In the genomic region with DNA sequence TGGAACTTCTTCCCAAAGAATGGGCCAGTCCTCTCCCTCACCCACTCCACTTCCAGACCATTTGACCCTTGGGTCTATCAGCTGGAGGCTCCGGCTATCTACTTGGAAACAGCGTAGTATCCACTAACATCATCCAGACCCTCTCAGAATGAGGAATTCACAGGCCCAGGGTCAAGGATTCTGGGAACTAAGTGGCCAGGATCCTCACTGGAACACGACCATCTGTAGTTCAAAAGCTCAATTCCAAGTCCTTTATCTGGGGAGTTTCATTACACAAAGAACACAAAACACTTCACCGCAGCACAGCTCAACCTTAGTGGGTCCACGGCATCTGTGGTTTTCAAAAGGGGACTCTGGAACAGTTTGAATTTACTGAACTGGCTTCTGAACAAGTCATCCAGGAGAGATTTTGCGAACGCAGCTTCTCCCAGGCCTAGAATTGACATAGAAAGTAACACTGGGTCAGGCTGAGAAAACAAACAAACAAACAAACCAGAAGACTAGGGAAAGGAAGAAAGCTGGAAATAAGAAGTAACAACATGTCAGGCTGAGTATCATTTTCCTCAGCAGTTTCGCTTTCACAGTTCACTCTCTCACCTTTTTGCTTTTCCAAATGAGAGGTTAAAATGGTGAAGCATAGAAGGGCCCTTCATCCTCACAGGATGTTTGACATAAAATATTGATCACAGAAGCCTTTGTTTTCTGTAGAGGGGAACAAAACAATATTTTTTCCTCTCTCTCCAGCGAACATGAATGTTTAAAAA, we compare ENCODE assay signal across 1 cellular context.
TF ChIP-seq lines count a peak whose summit lies in the region.

No MANE protein-coding gene starts in this region.

TF ChIP-seq in HepG2, 621 proteins besides CTCF, POLR2A, EP300 and RAD21:
- TF ChIP-seq GATAD2A (CRISPR knock-in tag; IDR thresholded peaks at IDR 0.05), result peak; percentile 26; the same call in 1 of the 2 replicates
- TF ChIP-seq, protein P1, sequence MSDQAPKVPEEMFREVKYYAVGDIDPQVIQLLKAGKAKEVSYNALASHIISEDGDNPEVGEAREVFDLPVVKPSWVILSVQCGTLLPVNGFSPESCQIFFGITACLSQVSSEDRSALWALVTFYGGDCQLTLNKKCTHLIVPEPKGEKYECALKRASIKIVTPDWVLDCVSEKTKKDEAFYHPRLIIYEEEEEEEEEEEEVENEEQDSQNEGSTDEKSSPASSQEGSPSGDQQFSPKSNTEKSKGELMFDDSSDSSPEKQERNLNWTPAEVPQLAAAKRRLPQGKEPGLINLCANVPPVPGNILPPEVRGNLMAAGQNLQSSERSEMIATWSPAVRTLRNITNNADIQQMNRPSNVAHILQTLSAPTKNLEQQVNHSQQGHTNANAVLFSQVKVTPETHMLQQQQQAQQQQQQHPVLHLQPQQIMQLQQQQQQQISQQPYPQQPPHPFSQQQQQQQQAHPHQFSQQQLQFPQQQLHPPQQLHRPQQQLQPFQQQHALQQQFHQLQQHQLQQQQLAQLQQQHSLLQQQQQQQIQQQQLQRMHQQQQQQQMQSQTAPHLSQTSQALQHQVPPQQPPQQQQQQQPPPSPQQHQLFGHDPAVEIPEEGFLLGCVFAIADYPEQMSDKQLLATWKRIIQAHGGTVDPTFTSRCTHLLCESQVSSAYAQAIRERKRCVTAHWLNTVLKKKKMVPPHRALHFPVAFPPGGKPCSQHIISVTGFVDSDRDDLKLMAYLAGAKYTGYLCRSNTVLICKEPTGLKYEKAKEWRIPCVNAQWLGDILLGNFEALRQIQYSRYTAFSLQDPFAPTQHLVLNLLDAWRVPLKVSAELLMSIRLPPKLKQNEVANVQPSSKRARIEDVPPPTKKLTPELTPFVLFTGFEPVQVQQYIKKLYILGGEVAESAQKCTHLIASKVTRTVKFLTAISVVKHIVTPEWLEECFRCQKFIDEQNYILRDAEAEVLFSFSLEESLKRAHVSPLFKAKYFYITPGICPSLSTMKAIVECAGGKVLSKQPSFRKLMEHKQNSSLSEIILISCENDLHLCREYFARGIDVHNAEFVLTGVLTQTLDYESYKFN (CRISPR knock-in tag; conservative IDR thresholded peaks at IDR 0.05), result 0 out of 2 replicates have a peak, but pooled peaks have one; percentile 14
- no peak for TF ChIP-seq ZNF546 (CRISPR knock-in tag; conservative IDR thresholded peaks at IDR 0.05)
